In the genomic region with DNA sequence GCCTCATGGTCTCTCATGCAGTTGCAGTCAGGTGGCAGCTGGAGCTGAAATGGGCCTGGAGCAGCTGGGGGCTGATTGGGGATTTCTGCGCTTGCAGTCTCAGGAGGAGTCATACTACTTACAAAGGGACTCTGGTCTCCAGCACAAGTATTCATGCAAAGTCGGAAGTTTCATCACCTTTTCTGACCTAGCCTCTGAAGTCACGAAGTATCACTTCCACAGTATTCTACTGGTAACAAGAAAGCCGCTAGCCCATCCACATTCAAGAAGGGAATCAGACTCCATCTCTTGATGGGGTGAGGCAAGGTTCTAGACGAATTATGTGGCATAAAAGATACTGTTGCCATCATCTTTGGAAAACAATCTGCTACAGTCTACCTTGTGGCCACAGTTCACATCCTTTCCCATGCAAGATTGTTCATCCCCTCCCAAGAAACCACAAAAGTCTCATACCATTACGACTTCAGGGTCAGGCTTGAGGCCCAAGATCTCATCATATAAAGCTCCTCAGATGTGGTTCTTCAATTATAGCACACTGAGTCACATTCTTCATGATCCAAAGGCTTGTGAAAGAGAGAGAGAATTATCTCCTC, we compare ENCODE assay signal across 9 cellular contexts.
DNase-seq lines count a peak whose midpoint lies in the region; ATAC-seq, FAIRE-seq and TF ChIP-seq lines count a peak whose summit lies in the region.
"Had no signal": no experiment of that assay in that cellular context is flagged by ENCODE, and none has a peak within 500 bp of the region (broad histone marks: within the 10 kb centered on the region; RNA-seq: fewer than 3 reads in every experiment).

No MANE protein-coding gene starts in this region.

- TF ChIP-seq CTCF in smooth muscle cell (IDR thresholded peaks at IDR 0.05; ENCODE audit: borderline replicate concordance, insufficient read depth, poor library complexity, severe bottlenecking): no peak

- H3F3A ChIP-seq in smooth muscle cell (ENCODE audit: low read depth): no peaks in the 10 kb centered on the region

- H3K9me3 Mint-ChIP-seq in activated CD8-positive, alpha-beta memory T cell treated with anti-CD3 and anti-CD28 coated beads, Interleukin-2, amount 10 ng/mL, durations not matched to agents 7 days and 5 days (ENCODE audit: low read depth): no peaks in the 10 kb centered on the region

- peak; percentile 53 for ATAC-seq in activated CD8-positive, alpha-beta memory T cell treated with anti-CD3 and anti-CD28 coated beads, Interleukin-2, amount 10 ng/mL, durations not matched to agents 7 days and 5 days
- ATAC-seq in HG02852 (IDR thresholded peaks at IDR 0.05; ENCODE audit: unreplicated experiment) (peak; percentile 81), GM19452 (IDR thresholded peaks at IDR 0.05; ENCODE audit: unreplicated experiment) (no peak)

- no peaks in the 10 kb centered on the region for H4K20me1 ChIP-seq in smooth muscle cell (ENCODE audit: low read depth)

- H3K4me3 Mint-ChIP-seq in activated CD8-positive, alpha-beta memory T cell treated with anti-CD3 and anti-CD28 coated beads, Interleukin-2, amount 10 ng/mL, durations not matched to agents 7 days and 5 days: no peak overlapping the region

- WGBS in smooth muscle cell (ENCODE audit: low lambda C conversion rate): 77% methylated on average over 6 of the region's 6 CpGs

- FAIRE-seq in RCC 7860 (lab: Jason Lieb, UNC): no peak

- peak overlapping the region; percentile 6 for H3K9ac ChIP-seq in smooth muscle cell (ENCODE audit: low read depth)

- H3K27ac ChIP-seq in smooth muscle cell (ENCODE audit: low read depth): peak overlapping the region; percentile 56

- no peak overlapping the region for H3K4me2 ChIP-seq in smooth muscle cell

- no peak overlapping the region for H3K4me3 ChIP-seq in smooth muscle cell

- H3K9me3 ChIP-seq in smooth muscle cell (replicated peaks; ENCODE audit: low read depth): no peaks in the 10 kb centered on the region

- no peak overlapping the region for H2AFZ ChIP-seq in smooth muscle cell (ENCODE audit: low read depth)

- peaks cover 16% of the 10 kb centered on the region for H3K4me1 Mint-ChIP-seq in activated CD8-positive, alpha-beta memory T cell treated with anti-CD3 and anti-CD28 coated beads, Interleukin-2, amount 10 ng/mL, durations not matched to agents 7 days and 5 days

- no peaks in the 10 kb centered on the region for H3K27me3 Mint-ChIP-seq in activated CD8-positive, alpha-beta memory T cell treated with anti-CD3 and anti-CD28 coated beads, Interleukin-2, amount 10 ng/mL, durations not matched to agents 7 days and 5 days

- H3K36me3 ChIP-seq in smooth muscle cell (ENCODE audit: low read depth): peaks cover 2% of the 10 kb centered on the region

- DNase-seq in activated CD8-positive, alpha-beta memory T cell treated with anti-CD3 and anti-CD28 coated beads, Interleukin-2, amount 10 ng/mL, durations not matched to agents 7 days and 5 days: no peak
- no peak for DNase-seq in activated CD8-positive, alpha-beta memory T cell treated with anti-CD3 and anti-CD28 coated beads, Interleukin-2, amount 50 U/mL, for 4 hours
- DNase-seq in RCC 7860 (ENCODE audit: low spot score): peak; percentile 15
- no peak for DNase-seq in smooth muscle cell (lab: John Stamatoyannopoulos, UW; ENCODE audit: unreplicated experiment)
- DNase-seq in retina: no peak
- DNase-seq in kidney glomerular epithelial cell (lab: John Stamatoyannopoulos, UW): no peak
- DNase-seq: NCI-H526 treated with DMSO at 0.1 percent for 48 hours had no signal

- H3K79me2 ChIP-seq in smooth muscle cell (ENCODE audit: low read depth): no peaks in the 10 kb centered on the region

- CTCF ChIA-PET in activated CD8-positive, alpha-beta memory T cell treated with anti-CD3 and anti-CD28 coated beads, Interleukin-2, amount 10 ng/mL, durations not matched to agents 7 days and 5 days (lab: Charles Lee): interaction anchor here (1.8 to 5.4 kb wide), 2 partner anchors 12 kb away, joined by 4 to 35 read pairs; no protein-coding TSS in a partner anchor

- H3K27me3 ChIP-seq in smooth muscle cell (ENCODE audit: low read depth): no peaks in the 10 kb centered on the region

- peak overlapping the region; percentile 33 for H3K27ac Mint-ChIP-seq in activated CD8-positive, alpha-beta memory T cell treated with anti-CD3 and anti-CD28 coated beads, Interleukin-2, amount 10 ng/mL, durations not matched to agents 7 days and 5 days

- H3K36me3 Mint-ChIP-seq in activated CD8-positive, alpha-beta memory T cell treated with anti-CD3 and anti-CD28 coated beads, Interleukin-2, amount 10 ng/mL, durations not matched to agents 7 days and 5 days: peaks cover 13% of the 10 kb centered on the region

- H3K4me1 ChIP-seq in smooth muscle cell (ENCODE audit: low read depth): no peaks in the 10 kb centered on the region
